ENCODE assay signal across 8 cellular contexts in genomic region chr1:163361123-163361934, GRCh38. TPM values are rescaled to one million over a fixed set of nuclear protein-coding genes. Genes with fewer than 3 reads are reported as not detected.
A peak's percentile ranks its signal among the peaks of the same experiment; 100 is the strongest.
DNase-seq lines count a peak whose midpoint lies in the region; ATAC-seq, FAIRE-seq and TF ChIP-seq lines count a peak whose summit lies in the region.

No MANE protein-coding gene starts in this region.

- no peaks in the 10 kb centered on the region for H3K27me3 Mint-ChIP-seq in CD4-positive, alpha-beta T cell

- H3K36me3 ChIP-seq in gastrocnemius medialis: no peaks in the 10 kb centered on the region

- H3K27me3 ChIP-seq in CD4-positive, alpha-beta T cell (ENCODE audit: control insufficient read depth, insufficient read depth, low read length): peaks cover 3% of the 10 kb centered on the region
- no peaks in the 10 kb centered on the region for H3K27me3 ChIP-seq in gastrocnemius medialis

- TF ChIP-seq POLR2A in gastrocnemius medialis (IDR thresholded peaks at IDR 0.05): no peak

- FAIRE-seq in A204.1 (lab: Jason Lieb, UNC): peak; percentile 69

- H3K4me1 Mint-ChIP-seq in CD4-positive, alpha-beta T cell (ENCODE audit: low read depth): no peaks in the 10 kb centered on the region

- H3K4me1 ChIP-seq in gastrocnemius medialis: no peaks in the 10 kb centered on the region

- DNase-seq in Jurkat, Clone E6-1 (ENCODE audit: low read depth, low spot score): peak; percentile 9
- DNase-seq in RKO (ENCODE audit: low spot score) (peak; percentile 29), globus pallidus (ENCODE audit: low spot score) (peak; percentile 31), GF-D8 (lab: John Stamatoyannopoulos, UW) (no peak), gastrocnemius medialis (no peak)
- no peak for DNase-seq in CD4-positive, alpha-beta T cell

- CTCF ChIA-PET in CD4-positive, alpha-beta T cell (lab: Charles Lee): no interaction called here

- in situ Hi-C loops in gastrocnemius medialis (cut with MboI; ENCODE audit: low sequenced_read_pairs in 4 of 4): no loop called here

- no peaks in the 10 kb centered on the region for H3K36me3 Mint-ChIP-seq in CD4-positive, alpha-beta T cell (ENCODE audit: low read depth)

- H3K9me3 ChIP-seq in CD4-positive, alpha-beta T cell (ENCODE audit: control insufficient read depth, low read length): no peaks in the 10 kb centered on the region
- H3K9me3 ChIP-seq in gastrocnemius medialis: no peaks in the 10 kb centered on the region

- no peak for ATAC-seq in CD4-positive, alpha-beta T cell (ENCODE audit: poor library complexity)
- no peak for ATAC-seq in gastrocnemius medialis

- no peak overlapping the region for H3K4me3 Mint-ChIP-seq in CD4-positive, alpha-beta T cell

- POLR2A ChIA-PET in CD4-positive, alpha-beta T cell (lab: Charles Lee): no interaction called here

- H3K4me3 ChIP-seq in Jurkat, Clone E6-1 (ENCODE audit: low read length): no peak overlapping the region
- no peak overlapping the region for H3K4me3 ChIP-seq in gastrocnemius medialis

- TF ChIP-seq CTCF in GM12872 (IDR thresholded peaks at IDR 0.05; ENCODE audit: insufficient read depth, low read depth, low read length) (peak; percentile 51), gastrocnemius medialis (IDR thresholded peaks at IDR 0.05 in 4 of 5, conservative IDR thresholded peaks at IDR 0.05 in 1 of 5) (peak in 1 of 5 experiments; percentile 17)
- TF ChIP-seq CTCF in CD4-positive, alpha-beta T cell (IDR thresholded peaks at IDR 0.05): no peak

- no peak overlapping the region for H3K27ac Mint-ChIP-seq in CD4-positive, alpha-beta T cell

- intact Hi-C loops in CD4-positive, alpha-beta T cell (cut with DNase I, micrococcal nuclease): loop anchor here in 1 of 2 experiments (5.0 kb wide), 1 partner anchor 1426 kb away; no protein-coding TSS in a partner anchor
- intact Hi-C loops in gastrocnemius medialis (cut with DNase I; ENCODE audit: low total_unique reads): no loop called here

- H3K9me3 Mint-ChIP-seq in CD4-positive, alpha-beta T cell: no peaks in the 10 kb centered on the region

- H3K27ac ChIP-seq in CD4-positive, alpha-beta T cell (ENCODE audit: low read depth, low read length): no peak overlapping the region
- no peak overlapping the region for H3K27ac ChIP-seq in gastrocnemius medialis

RNA-seq across cellular contexts. Expression of gene NUF2, which starts 39.6 kb away (rescaled TPM):
- 73.9 TPM for polyA plus RNA-seq in Jurkat, Clone E6-1 (2012; ENCODE audit: insufficient read depth, insufficient read length)
- total RNA-seq in CD4-positive, alpha-beta T cell: 1 to 10 TPM; 1.8 TPM
- not detected for total RNA-seq in gastrocnemius medialis

Comparison
In these comparisons a context has a peak if more than half of its experiments do, and no peak if none do; other contexts are left out.
1. DNase-seq: peak in Jurkat, Clone E6-1 (single experiment), RKO (single experiment) and globus pallidus (single experiment); none in GF-D8 (single experiment), CD4-positive, alpha-beta T cell (0 of 10) and gastrocnemius medialis (0 of 2).